19 cellular contexts compared by ENCODE assay signal in genomic region chr10:64502936-64503335, GRCh38.
DNase-seq lines count a peak whose midpoint lies in the region; ATAC-seq, FAIRE-seq and TF ChIP-seq lines count a peak whose summit lies in the region.
"Had no signal": no experiment of that assay in that cellular context is flagged by ENCODE, and none has a peak within 500 bp of the region (broad histone marks: within the 10 kb centered on the region; RNA-seq: fewer than 3 reads in every experiment).

No MANE protein-coding gene starts in this region.

- H3K27me3 ChIP-seq in HepG2 (ENCODE audit: control insufficient read depth in 1 of 2, insufficient read depth in 2 of 2, low read length in 2 of 2) (no peaks in the 10 kb centered on the region), right lobe of liver (peaks cover 0 to 4% of the 10 kb centered on the region in 2 donors)
- H3K27me3 ChIP-seq: BLaER1 had no signal

- no peaks in the 10 kb centered on the region for H3K36me3 ChIP-seq in HepG2 (replicated peaks in 1 of 2; ENCODE audit: control insufficient read depth in 1 of 2, insufficient read depth in 2 of 2, low read length in 2 of 2)
- no peaks in the 10 kb centered on the region for H3K36me3 ChIP-seq in right lobe of liver
- H3K36me3 ChIP-seq: BLaER1 had no signal

- ATAC-seq in HepG2 (no peak), right lobe of liver (no peak), GM21786 (IDR thresholded peaks at IDR 0.05; ENCODE audit: unreplicated experiment) (no peak), HG02938 (IDR thresholded peaks at IDR 0.05; ENCODE audit: unreplicated experiment) (no peak)

- H3K9me3 ChIP-seq in HepG2 (ENCODE audit: low read length), result no peaks in the 10 kb centered on the region
- no peaks in the 10 kb centered on the region for H3K9me3 ChIP-seq in right lobe of liver
- H3K9me3 ChIP-seq: BLaER1 had no signal

- H3K36me3 Mint-ChIP-seq in endothelial cell (ENCODE audit: low read depth, unreplicated experiment), result no peaks in the 10 kb centered on the region
- H3K36me3 Mint-ChIP-seq: CD14-positive monocyte; CD4-positive, alpha-beta memory T cell had no signal

- no peak overlapping the region for H2AFZ ChIP-seq in HepG2 (ENCODE audit: low read length)

- no peak overlapping the region for H3K9ac ChIP-seq in HepG2 (ENCODE audit: insufficient read depth, low read depth, low read length)
- H3K9ac ChIP-seq: BLaER1 had no signal

- H4K20me1 ChIP-seq in HepG2 (ENCODE audit: insufficient read depth, low read length), result no peaks in the 10 kb centered on the region
- H4K20me1 ChIP-seq: BLaER1 had no signal

- TF ChIP-seq EP300 in HepG2 (IDR thresholded peaks at IDR 0.05; ENCODE audit: low read depth in 2 of 2, low read length in 2 of 2) (no peak), HepG2 (CRISPR knock-in tag; IDR thresholded peaks at IDR 0.05; ENCODE audit: borderline replicate concordance) (no peak)

- CTCF ChIA-PET in HepG2 (lab: Yijun Ruan, JAX; ENCODE audit: low intra/inter-chr PET ratio, low total read pairs), result no interaction called here

- H3K79me2 ChIP-seq in HepG2 (ENCODE audit: insufficient read depth, low read length), result no peaks in the 10 kb centered on the region

- peak overlapping the region; percentile 9 for H3K27ac Mint-ChIP-seq in endothelial cell (ENCODE audit: unreplicated experiment)
- H3K27ac Mint-ChIP-seq: CD14-positive monocyte; CD4-positive, alpha-beta memory T cell had no signal

- TF ChIP-seq CTCF in HepG2 (CRISPR knock-in tag; IDR thresholded peaks at IDR 0.05) (no peak), right lobe of liver (IDR thresholded peaks at IDR 0.05) (no peak), endothelial cell (IDR thresholded peaks at IDR 0.05; ENCODE audit: unreplicated experiment) (no peak)

- no peak for TF ChIP-seq RAD21 in HepG2 (CRISPR knock-in tag; IDR thresholded peaks at IDR 0.05)

- POLR2A ChIA-PET in HepG2 (lab: Yijun Ruan, JAX), result no interaction called here

- no peak overlapping the region for H3K27ac ChIP-seq in HepG2 (ENCODE audit: extremely low read length, insufficient read depth, low read length)
- H3K27ac ChIP-seq in right lobe of liver, result no peak overlapping the region
- peak overlapping the region; percentile 39 for H3K27ac ChIP-seq in caudate nucleus (ENCODE audit: low read depth, low read length)
- H3K27ac ChIP-seq: BLaER1, HL-60 had no signal

- no peak for FAIRE-seq in HepG2 (lab: Jason Lieb, UNC)

- H3K27me3 Mint-ChIP-seq in endothelial cell (ENCODE audit: unreplicated experiment), result no peaks in the 10 kb centered on the region
- H3K27me3 Mint-ChIP-seq: CD4-positive, alpha-beta memory T cell had no signal

- DNase-seq in HepG2 (ENCODE audit: low spot score), result no peak
- DNase-seq in right lobe of liver, result no peak
- DNase-seq in caudate nucleus (lab: John Stamatoyannopoulos, UW), result no peak
- no peak for DNase-seq in endothelial cell (ENCODE audit: low spot score)
- no peak for DNase-seq in SIG-M5 (lab: John Stamatoyannopoulos, UW)
- DNase-seq in midbrain (lab: John Stamatoyannopoulos, UW), result no peak
- DNase-seq: 8988T; CD4-positive, alpha-beta memory T cell; DMS153; DMS79; GDM1; GOT3; H9; IMR-90 had no signal

- in situ Hi-C loops in HepG2 (cut with HindIII; ENCODE audit: extremely low pct_ligation_motif_present, low pct_unique_long_range_greater_than_20kb), result no loop called here

- 18% methylated on average over 2 of the region's 2 CpGs for WGBS in HepG2 (ENCODE audit: low lambda C conversion rate)
- WGBS in right lobe of liver (ENCODE audit: insufficient coverage, low coverage, low lambda C conversion rate, missing lambda C conversion rate), result 49% methylated on average over 2 of the region's 2 CpGs

- H3K4me1 Mint-ChIP-seq in endothelial cell (ENCODE audit: unreplicated experiment), result peaks cover 16% of the 10 kb centered on the region
- H3K4me1 Mint-ChIP-seq: CD14-positive monocyte; CD4-positive, alpha-beta memory T cell had no signal

- intact Hi-C loops in HepG2 (cut with micrococcal nuclease; ENCODE audit: unreplicated experiment), result no loop called here
- intact Hi-C loops in right lobe of liver (cut with DNase I), result no loop called here

- H3K4me3 Mint-ChIP-seq in endothelial cell (ENCODE audit: unreplicated experiment), result no peak overlapping the region
- H3K4me3 Mint-ChIP-seq: CD14-positive monocyte; CD4-positive, alpha-beta memory T cell; H9 had no signal

- no peaks in the 10 kb centered on the region for H3K9me3 Mint-ChIP-seq in endothelial cell (ENCODE audit: unreplicated experiment)

- H3K4me2 ChIP-seq in HepG2 (ENCODE audit: low read depth, low read length), result no peak overlapping the region
- H3K4me2 ChIP-seq: BLaER1 had no signal

- no TSS peak for BruUV-seq in HepG2 (replicated peaks; lab: Mats Ljungman, UMichigan)

- TF ChIP-seq POLR2A in HepG2 (IDR thresholded peaks at IDR 0.05; ENCODE audit: insufficient read depth in 1 of 2, low read depth in 2 of 2, low read length in 2 of 2) (no peak), right lobe of liver (IDR thresholded peaks at IDR 0.05) (no peak)

- no peak overlapping the region for H3K4me3 ChIP-seq in HepG2 (replicated peaks in 1 of 3; ENCODE audit: insufficient read depth in 1 of 3, low read depth in 2 of 3, low read length in 3 of 3)
- H3K4me3 ChIP-seq in right lobe of liver, result no peak overlapping the region
- H3K4me3 ChIP-seq: BLaER1 had no signal

- H3K4me1 ChIP-seq in HepG2 (ENCODE audit: insufficient read depth, low read length) (no peaks in the 10 kb centered on the region), right lobe of liver (no peaks in the 10 kb centered on the region)
- H3K4me1 ChIP-seq: BLaER1 had no signal

TF ChIP-seq in HepG2, 621 proteins besides CTCF, POLR2A, EP300 and RAD21 (continues in another document):
- TF ChIP-seq ZNF652 (CRISPR knock-in tag; IDR thresholded peaks at IDR 0.05; ENCODE audit: borderline replicate concordance, low read depth) (no peak), ZNF225 (CRISPR knock-in tag; IDR thresholded peaks at IDR 0.05) (no peak), CREM (IDR thresholded peaks at IDR 0.05) (no peak), CREM (CRISPR knock-in tag; IDR thresholded peaks at IDR 0.05) (no peak), ETS1 (CRISPR knock-in tag; IDR thresholded peaks at IDR 0.05) (no peak), DMAP1 (CRISPR knock-in tag; IDR thresholded peaks at IDR 0.05) (no peak)
